ENCODE assay signal across 27 cellular contexts in the genomic region with DNA sequence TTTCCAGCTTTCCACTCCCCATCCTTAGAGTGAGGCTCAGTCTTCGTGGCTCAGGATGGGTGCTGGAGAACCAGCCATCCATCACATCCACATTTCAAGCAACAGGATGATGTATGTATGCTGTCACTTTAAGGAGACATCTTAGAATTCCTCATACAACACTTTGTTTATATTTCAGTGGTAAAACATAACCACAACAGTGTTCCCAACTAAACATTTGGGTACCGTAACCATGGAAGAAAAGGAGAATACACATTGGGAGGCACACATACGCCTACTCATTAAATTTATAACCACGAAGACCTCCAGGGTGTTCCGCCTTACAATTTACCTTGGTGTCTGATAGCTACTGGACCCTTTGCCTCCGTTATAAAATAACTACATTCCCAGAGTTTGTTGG.
"Had no signal": no experiment of that assay in that cellular context is flagged by ENCODE, and none has a peak within 500 bp of the region (broad histone marks: within the 10 kb centered on the region; RNA-seq: fewer than 3 reads in every experiment).

No MANE protein-coding gene starts in this region.

- H3K4me1 ChIP-seq: breast epithelium, foreskin keratinocyte, left lung, suprapubic skin, transverse colon, uterus had no signal

- DNase-seq: activated CD4-positive, alpha-beta T cell treated with anti-CD3 and anti-CD28 coated beads for 1 hour; activated CD8-positive, alpha-beta memory T cell treated with anti-CD3 and anti-CD28 coated beads for 24 hours; activated CD8-positive, alpha-beta memory T cell treated with anti-CD3 and anti-CD28 coated beads, Interleukin-2, amount 50 U/mL, for 48 hours; activated effector memory CD4-positive, alpha-beta T cell treated with Interleukin-2 at 50 U/mL for 16 hours; activated naive CD4-positive, alpha-beta T cell treated with anti-CD3 and anti-CD28 coated beads, Interleukin-2, amount 10 ng/mL, durations not matched to agents 7 days and 5 days; activated naive CD8-positive, alpha-beta T cell treated with anti-CD3 and anti-CD28 coated beads, Interleukin-2, amount 50 U/mL, for 24 hours; activated T-cell treated with anti-CD3 and anti-CD28 coated beads, Interleukin-2, amount 50 U/mL, for 48 hours; anterior cingulate cortex; effector CD8-positive, alpha-beta T cell; esophagus squamous epithelium; foreskin keratinocyte; hypothalamus; left lung; midbrain; nephron progenitor cell; occipital lobe; retina; stimulated activated CD4-positive, alpha-beta T cell treated with anti-CD3 and anti-CD28 coated beads, Interleukin-12 subunit alpha, Interleukin-12 subunit beta, amount 100 ng/mL, for 4 hours; stimulated activated CD4-positive, alpha-beta T cell treated with anti-CD3 and anti-CD28 coated beads, Interleukin-1b, Interleukin-23, amount 100 ng/mL, for 48 hours; stimulated activated naive CD8-positive, alpha-beta T cell treated with anti-CD3 and anti-CD28 coated beads, Interleukin-15, amount 100 ng/mL, for 72 hours; T-helper 2 cell; transverse colon; uterus; WERI-Rb-1 had no signal

- H3K9me3 Mint-ChIP-seq: activated naive CD4-positive, alpha-beta T cell treated with anti-CD3 and anti-CD28 coated beads, Interleukin-2, amount 10 ng/mL, durations not matched to agents 7 days and 5 days; activated naive CD8-positive, alpha-beta T cell treated with anti-CD3 and anti-CD28 coated beads, Interleukin-2, amount 50 U/mL, for 24 hours; dendritic cell treated with granulocyte-macrophage colony-stimulating factor and Interleukin-4, amounts not matched to agents 40 ng/mL and 50 ng/mL, for 4 days; nephron progenitor cell; stimulated activated naive CD8-positive, alpha-beta T cell treated with anti-CD3 and anti-CD28 coated beads, Interleukin-15, amount 100 ng/mL, for 72 hours had no signal

- H3K36me3 ChIP-seq: breast epithelium, esophagus squamous epithelium, left lung, suprapubic skin, transverse colon, uterus, WERI-Rb-1 had no signal

- H3K27me3 Mint-ChIP-seq: activated naive CD8-positive, alpha-beta T cell treated with anti-CD3 and anti-CD28 coated beads, Interleukin-2, amount 50 U/mL, for 24 hours had no signal

- H3K36me3 Mint-ChIP-seq: activated naive CD4-positive, alpha-beta T cell treated with anti-CD3 and anti-CD28 coated beads, Interleukin-2, amount 10 ng/mL, durations not matched to agents 7 days and 5 days had no signal

- H3K27ac Mint-ChIP-seq: activated naive CD4-positive, alpha-beta T cell treated with anti-CD3 and anti-CD28 coated beads, Interleukin-2, amount 10 ng/mL, durations not matched to agents 7 days and 5 days; activated naive CD8-positive, alpha-beta T cell treated with anti-CD3 and anti-CD28 coated beads, Interleukin-2, amount 50 U/mL, for 24 hours; dendritic cell treated with granulocyte-macrophage colony-stimulating factor and Interleukin-4, amounts not matched to agents 40 ng/mL and 50 ng/mL, for 4 days; nephron progenitor cell had no signal

- H3K4me3 Mint-ChIP-seq: activated naive CD4-positive, alpha-beta T cell treated with anti-CD3 and anti-CD28 coated beads, Interleukin-2, amount 10 ng/mL, durations not matched to agents 7 days and 5 days; activated naive CD8-positive, alpha-beta T cell treated with anti-CD3 and anti-CD28 coated beads, Interleukin-2, amount 50 U/mL, for 24 hours; dendritic cell treated with granulocyte-macrophage colony-stimulating factor and Interleukin-4, amounts not matched to agents 40 ng/mL and 50 ng/mL, for 4 days; nephron progenitor cell; stimulated activated naive CD8-positive, alpha-beta T cell treated with anti-CD3 and anti-CD28 coated beads, Interleukin-15, amount 100 ng/mL, for 72 hours had no signal

- H3K4me3 ChIP-seq: breast epithelium, esophagus squamous epithelium, left lung, suprapubic skin, transverse colon, uterus had no signal

- H3K9me3 ChIP-seq: breast epithelium, esophagus squamous epithelium, left lung, suprapubic skin, transverse colon, uterus had no signal

- H3K27me3 ChIP-seq: breast epithelium, left lung, transverse colon, uterus had no signal

- H3K27ac ChIP-seq: breast epithelium, esophagus squamous epithelium, foreskin keratinocyte, left lung, suprapubic skin, transverse colon, uterus, WERI-Rb-1 had no signal

- H3K4me1 Mint-ChIP-seq: activated naive CD4-positive, alpha-beta T cell treated with anti-CD3 and anti-CD28 coated beads, Interleukin-2, amount 10 ng/mL, durations not matched to agents 7 days and 5 days; activated naive CD8-positive, alpha-beta T cell treated with anti-CD3 and anti-CD28 coated beads, Interleukin-2, amount 50 U/mL, for 24 hours; stimulated activated naive CD8-positive, alpha-beta T cell treated with anti-CD3 and anti-CD28 coated beads, Interleukin-15, amount 100 ng/mL, for 72 hours had no signal
